ENCODE assay signal across 1 cellular context in genomic region chr10:78956391-78956790, GRCh38.
TF ChIP-seq lines count a peak whose summit lies in the region.

No MANE protein-coding gene starts in this region.

TF ChIP-seq in K562, 482 proteins besides CTCF, POLR2A, EP300 and RAD21 (continued from another document):
- TF ChIP-seq BCLAF1 (IDR thresholded peaks at IDR 0.05; ENCODE audit: borderline replicate concordance in 1 of 2, control insufficient read depth in 1 of 2, low read depth in 2 of 2, low read length in 1 of 2), result no peak
TF ChIP-seq in K562: peak in this region for 1.
